ENCODE assay signal across 6 cellular contexts in the genomic region with DNA sequence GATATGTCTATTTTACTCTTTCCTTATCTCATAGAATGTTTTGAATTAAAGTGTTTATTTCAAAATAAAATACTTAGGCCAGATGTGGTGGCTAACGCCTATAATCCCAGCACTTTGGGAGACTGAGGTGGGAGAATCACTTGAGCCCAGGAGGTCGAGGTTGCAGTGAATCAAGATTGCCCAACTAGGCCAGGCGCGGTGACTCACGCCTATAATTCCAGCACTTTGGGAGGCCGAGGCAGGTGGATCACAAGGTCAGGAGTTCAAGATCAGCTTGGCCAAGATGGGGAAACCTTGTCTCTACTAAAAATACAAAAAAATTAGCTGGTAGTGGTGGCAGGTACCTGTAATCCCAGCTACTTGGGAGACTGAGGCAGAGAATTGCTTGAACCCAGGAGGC. TPM values are rescaled to one million over a fixed set of nuclear protein-coding genes. Genes with fewer than 3 reads are reported as not detected.
"Had no signal": no experiment of that assay in that cellular context is flagged by ENCODE, and none has a peak within 500 bp of the region (broad histone marks: within the 10 kb centered on the region; RNA-seq: fewer than 3 reads in every experiment).

No MANE protein-coding gene starts in this region.

RNA-seq across cellular contexts. Expression of a gene that starts 2.1 kb away (rescaled TPM):
- total RNA-seq: GM23248, H7, HFFc6, HT1080, IMR-90, K562 had no signal
- polyA plus RNA-seq: GM23248, IMR-90 had no signal

RNA-seq across cellular contexts. Expression of a gene that starts 52.0 kb away (rescaled TPM):
- total RNA-seq: GM23248 had no signal
- polyA plus RNA-seq: GM23248 had no signal
